8 cellular contexts compared by ENCODE assay signal in the genomic region with DNA sequence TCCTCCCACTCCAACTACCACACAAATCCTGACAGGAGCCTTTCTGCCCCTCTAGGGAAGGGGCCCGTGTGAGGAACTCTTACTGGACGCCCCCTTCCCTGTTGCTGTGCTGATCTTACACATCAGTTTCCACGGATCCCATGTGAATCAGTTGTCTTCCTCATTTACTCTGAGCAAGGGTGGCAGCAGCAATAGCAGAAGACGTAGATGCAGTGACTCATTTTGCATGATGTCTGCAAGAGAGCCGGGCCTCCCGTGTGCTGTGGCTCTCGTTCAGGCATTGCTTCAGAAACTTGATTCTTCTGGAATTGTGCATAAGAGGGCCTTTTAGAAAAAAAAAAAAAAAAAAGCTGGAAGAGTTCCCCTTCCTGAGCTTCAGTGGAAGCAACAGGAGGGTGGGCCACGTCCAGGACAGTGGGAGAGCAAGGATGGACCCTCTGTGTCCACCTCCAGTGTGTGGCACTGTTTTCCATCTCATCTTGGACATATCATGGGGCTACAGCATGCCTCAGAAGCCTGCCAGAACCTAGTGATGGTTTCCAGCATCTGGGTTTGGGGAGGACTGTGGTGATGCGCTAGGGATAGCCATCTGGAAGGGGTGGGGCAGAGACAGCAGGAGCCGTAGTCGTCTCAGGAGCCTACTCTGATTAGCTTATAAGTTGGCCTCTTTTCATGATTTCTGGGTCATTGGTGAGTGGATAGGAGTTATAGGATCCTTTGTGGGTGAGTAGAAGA.
DNase-seq lines count a peak whose midpoint lies in the region; ATAC-seq and TF ChIP-seq lines count a peak whose summit lies in the region.

No MANE protein-coding gene starts in this region.

- no peaks in the 10 kb centered on the region for H3K36me3 Mint-ChIP-seq in activated CD4-positive, alpha-beta T cell treated with anti-CD3 and anti-CD28 coated beads, Interleukin-2, amount 10 ng/mL, durations not matched to agents 7 days and 5 days (ENCODE audit: low read depth)

- H3K4me1 Mint-ChIP-seq in activated CD4-positive, alpha-beta T cell treated with anti-CD3 and anti-CD28 coated beads, Interleukin-2, amount 10 ng/mL, durations not matched to agents 7 days and 5 days = peaks cover 13% of the 10 kb centered on the region

- H3K27ac ChIP-seq in coronary artery = peak overlapping the region; percentile 69 to 79

- CTCF ChIA-PET in activated CD4-positive, alpha-beta T cell treated with anti-CD3 and anti-CD28 coated beads, Interleukin-2, amount 10 ng/mL, durations not matched to agents 7 days and 5 days (lab: Charles Lee) = interaction anchor here (1.5 kb wide), 1 partner anchor 59 kb away, joined by 3 read pairs; no protein-coding TSS in a partner anchor

- ATAC-seq in mucosa of descending colon (peak; percentile 66), HG02973 (IDR thresholded peaks at IDR 0.05; ENCODE audit: unreplicated experiment) (no peak)

- peaks cover 25% of the 10 kb centered on the region for H3K4me1 ChIP-seq in mucosa of descending colon (ENCODE audit: low read depth)

- H3K9me3 Mint-ChIP-seq in activated CD4-positive, alpha-beta T cell treated with anti-CD3 and anti-CD28 coated beads, Interleukin-2, amount 10 ng/mL, durations not matched to agents 7 days and 5 days = no peaks in the 10 kb centered on the region

- H3K27ac Mint-ChIP-seq in activated CD4-positive, alpha-beta T cell treated with anti-CD3 and anti-CD28 coated beads, Interleukin-2, amount 10 ng/mL, durations not matched to agents 7 days and 5 days = no peak overlapping the region

- H3K4me3 Mint-ChIP-seq in activated CD4-positive, alpha-beta T cell treated with anti-CD3 and anti-CD28 coated beads, Interleukin-2, amount 10 ng/mL, durations not matched to agents 7 days and 5 days = no peak overlapping the region

- intact Hi-C loops in mucosa of descending colon (cut with DNase I, micrococcal nuclease) = no loop called here

- no peaks in the 10 kb centered on the region for H3K36me3 ChIP-seq in mucosa of descending colon (ENCODE audit: low read depth)

- no peaks in the 10 kb centered on the region for H3K27me3 Mint-ChIP-seq in activated CD4-positive, alpha-beta T cell treated with anti-CD3 and anti-CD28 coated beads, Interleukin-2, amount 10 ng/mL, durations not matched to agents 7 days and 5 days

- POLR2A ChIA-PET in activated CD4-positive, alpha-beta T cell treated with anti-CD3 and anti-CD28 coated beads, Interleukin-2, amount 10 ng/mL, durations not matched to agents 7 days and 5 days (lab: Charles Lee) = no interaction called here

- no peaks in the 10 kb centered on the region for H3K9me3 ChIP-seq in mucosa of descending colon

- DNase-seq in ACHN (peak; percentile 35), MV-4-11 (lab: John Stamatoyannopoulos, UW) (peak; percentile 79), coronary artery (ENCODE audit: low spot score) (peak; percentile 79), mucosa of descending colon (no peak), NCI-H2029 treated with DMSO at 0.1 percent for 48 hours (lab: John Stamatoyannopoulos, UW) (no peak)
- no peak for DNase-seq in activated CD4-positive, alpha-beta T cell treated with anti-CD3 and anti-CD28 coated beads, Interleukin-2, amount 10 ng/mL, durations not matched to agents 7 days and 5 days
- no peak for DNase-seq in activated CD4-positive, alpha-beta T cell treated with anti-CD3 and anti-CD28 coated beads for 1 hour

- H3K4me3 ChIP-seq in coronary artery (peak overlapping the region; percentile 29), mucosa of descending colon (no peak overlapping the region)

- TF ChIP-seq CTCF in coronary artery (IDR thresholded peaks at IDR 0.05) = no peak
- no peak for TF ChIP-seq CTCF in mucosa of descending colon (IDR thresholded peaks at IDR 0.05)

- in situ Hi-C loops in ACHN (cut with HindIII; ENCODE audit: low pct_ligation_motif_present, low pct_unique_long_range_greater_than_20kb, low sequenced_read_pairs) = no loop called here

Comparison
In these comparisons a context has a peak if more than half of its experiments do, and no peak if none do; other contexts are left out.
1. DNase-seq: peak in ACHN (single experiment), MV-4-11 (single experiment) and coronary artery (single experiment); none in mucosa of descending colon (0 of 3), activated CD4-positive, alpha-beta T cell treated with anti-CD3 and anti-CD28 coated beads, Interleukin-2, amount 10 ng/mL, durations not matched to agents 7 days and 5 days (single experiment), NCI-H2029 treated with DMSO at 0.1 percent for 48 hours (single experiment) and activated CD4-positive, alpha-beta T cell treated with anti-CD3 and anti-CD28 coated beads for 1 hour (single experiment).